8 cellular contexts compared by ENCODE assay signal in the genomic region with DNA sequence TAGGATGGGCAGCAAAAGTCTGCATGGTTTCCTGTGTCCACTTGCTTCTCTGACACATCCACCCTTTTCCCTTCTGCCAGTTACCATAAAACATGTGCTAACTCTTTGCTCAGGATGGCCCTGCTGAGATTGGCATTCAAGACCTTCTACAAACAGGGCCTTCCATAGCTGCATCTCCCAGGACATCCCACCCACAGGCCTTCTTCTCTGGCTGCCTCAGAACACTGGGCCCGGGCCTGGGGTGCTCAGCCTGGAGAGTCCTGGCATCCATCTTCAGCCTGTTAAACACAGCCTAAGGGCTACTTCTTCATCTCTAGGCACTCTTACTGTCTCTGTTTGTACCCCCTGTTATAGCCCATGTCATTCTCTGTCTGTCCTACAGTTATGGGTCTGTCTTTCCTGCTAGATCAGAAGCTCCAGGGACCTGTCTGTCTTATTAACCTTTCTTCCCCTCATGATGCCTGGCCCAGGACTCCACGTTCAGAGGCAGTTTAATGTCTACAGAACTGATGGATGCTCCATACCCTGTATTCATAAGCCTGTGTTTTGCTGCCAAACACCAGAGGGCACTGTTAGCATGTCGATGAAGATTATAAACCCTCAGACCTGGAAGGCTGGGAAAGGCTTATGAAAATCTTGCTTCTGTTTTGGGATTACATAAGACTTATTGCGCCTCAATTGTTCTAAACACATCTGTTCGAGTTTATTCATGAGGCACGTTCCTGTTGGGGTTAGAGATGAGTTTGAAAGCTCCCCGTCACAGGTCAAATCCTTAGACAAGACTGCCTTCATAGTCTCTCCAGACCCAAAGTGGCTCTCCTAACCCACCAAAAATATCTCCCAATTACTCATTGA. TPM values are rescaled to one million over a fixed set of nuclear protein-coding genes. Genes with fewer than 3 reads are reported as not detected.
DNase-seq lines count a peak whose midpoint lies in the region; ATAC-seq and TF ChIP-seq lines count a peak whose summit lies in the region.

No MANE protein-coding gene starts in this region.

- H3K9me3 ChIP-seq in MG63: no peaks in the 10 kb centered on the region
- no peaks in the 10 kb centered on the region for H3K9me3 ChIP-seq in mesodermal cell (ENCODE audit: control insufficient read depth, low read length)
- no peaks in the 10 kb centered on the region for H3K9me3 ChIP-seq in upper lobe of right lung

- H3K27ac ChIP-seq in mesodermal cell (ENCODE audit: low read depth, low read length, severe bottlenecking) (peak overlapping the region; percentile 81), upper lobe of right lung (no peak overlapping the region)

- peak; percentile 84 for TF ChIP-seq CTCF in epithelial cell of esophagus (IDR thresholded peaks at IDR 0.05; ENCODE audit: insufficient read depth, low read depth, low read length, missing control alignments)
- TF ChIP-seq CTCF in upper lobe of right lung (IDR thresholded peaks at IDR 0.05): peak; percentile 75

- intact Hi-C loops in upper lobe of right lung (cut with DNase I): no loop called here

- H3K4me1 ChIP-seq in mesodermal cell (ENCODE audit: control insufficient read depth, insufficient read depth, low read length, poor library complexity, severe bottlenecking) (peaks cover 17% of the 10 kb centered on the region), upper lobe of right lung (peaks cover 17% of the 10 kb centered on the region)

- 19 to 28% methylated on average over 3 of the region's 7 CpGs for WGBS in mesodermal cell (ENCODE audit: insufficient coverage in 2 of 2), 2 experiments

- DNase-seq in activated CD8-positive, alpha-beta memory T cell treated with anti-CD3 and anti-CD28 coated beads, Interleukin-2, amount 50 U/mL, for 4 hours: peak; percentile 19
- no peak for DNase-seq in activated CD8-positive, alpha-beta memory T cell treated with anti-CD3 and anti-CD28 coated beads for 24 hours
- peak; percentile 26 for DNase-seq in MG63
- DNase-seq in T1000 (lab: John Stamatoyannopoulos, UW): peak; percentile 29
- DNase-seq in epithelial cell of esophagus (ENCODE audit: low read depth): peak; percentile 78
- peak; percentile 37 for DNase-seq in upper lobe of right lung

- ATAC-seq in upper lobe of right lung (peak; percentile 90), GM18868 (IDR thresholded peaks at IDR 0.05; ENCODE audit: unreplicated experiment) (no peak)

- H3K36me3 ChIP-seq in MG63: no peaks in the 10 kb centered on the region
- H3K36me3 ChIP-seq in mesodermal cell (ENCODE audit: control insufficient read depth, insufficient read depth, low read length): no peaks in the 10 kb centered on the region
- H3K36me3 ChIP-seq in upper lobe of right lung: no peaks in the 10 kb centered on the region

- H3K4me3 ChIP-seq in MG63: no peak overlapping the region
- no peak overlapping the region for H3K4me3 ChIP-seq in epithelial cell of esophagus (ENCODE audit: low read length)
- no peak overlapping the region for H3K4me3 ChIP-seq in mesodermal cell (ENCODE audit: extremely low read depth, insufficient read depth, low read length, poor library complexity, severe bottlenecking)
- H3K4me3 ChIP-seq in upper lobe of right lung: no peak overlapping the region

- H3K27me3 ChIP-seq in MG63 (no peaks in the 10 kb centered on the region), upper lobe of right lung (no peaks in the 10 kb centered on the region)

RNA-seq across cellular contexts. Expression of a gene that starts 16.5 kb away (rescaled TPM):
- total RNA-seq in MG63 (2014; rRNA removed; shearing (Covaris generic); ENCODE audit: low replicate concordance): not detected in 2 replicates
- polyA plus RNA-seq in mesodermal cell (2013, experiment 1 of 2): 24.5 TPM
- 16.1 TPM for polyA plus RNA-seq in mesodermal cell (2013, experiment 2 of 2)
- total RNA-seq in upper lobe of right lung: 27.6 TPM

RNA-seq across cellular contexts. Expression of a gene that starts 17.9 kb away (rescaled TPM):
- 4.8 and 5.5 TPM in 2 replicates for total RNA-seq in MG63 (2014; rRNA removed; shearing (Covaris generic); ENCODE audit: low replicate concordance)
- polyA plus RNA-seq in mesodermal cell (2013, experiment 1 of 2): 10.6 TPM
- 12.2 TPM for polyA plus RNA-seq in mesodermal cell (2013, experiment 2 of 2)
- total RNA-seq in upper lobe of right lung: 6.8 TPM

RNA-seq across cellular contexts. Expression of a gene that starts 18.6 kb away (rescaled TPM):
- total RNA-seq in MG63 (2014; rRNA removed; shearing (Covaris generic); ENCODE audit: low replicate concordance): 33.8 and 41.0 TPM in 2 replicates
- polyA plus RNA-seq in mesodermal cell (2013, experiment 1 of 2): 77.0 TPM
- 66.7 TPM for polyA plus RNA-seq in mesodermal cell (2013, experiment 2 of 2)
- total RNA-seq in upper lobe of right lung: 71.4 TPM

RNA-seq across cellular contexts. Expression of a gene that starts 25.5 kb away (rescaled TPM):
- 0.99 TPM in 1 of 2 replicates, not detected in the other for total RNA-seq in MG63 (2014; rRNA removed; shearing (Covaris generic); ENCODE audit: low replicate concordance)
- 12.7 TPM for polyA plus RNA-seq in mesodermal cell (2013, experiment 1 of 2)
- 15.9 TPM for polyA plus RNA-seq in mesodermal cell (2013, experiment 2 of 2)
- 88.9 TPM for total RNA-seq in upper lobe of right lung

RNA-seq across cellular contexts. Expression of a gene that starts 27.0 kb away (rescaled TPM):
- total RNA-seq in MG63 (2014; rRNA removed; shearing (Covaris generic); ENCODE audit: low replicate concordance): 8.1 and 15.5 TPM in 2 replicates
- polyA plus RNA-seq in mesodermal cell (2013, experiment 1 of 2): 128 TPM
- polyA plus RNA-seq in mesodermal cell (2013, experiment 2 of 2): 101 TPM
- 94.6 TPM for total RNA-seq in upper lobe of right lung

Comparison
In these comparisons a context has a peak if more than half of its experiments do, and no peak if none do; other contexts are left out.
1. RNA of a gene that starts 16.5 kb away (total RNA-seq): 27.6 TPM in upper lobe of right lung (single experiment); not detected in MG63; every median in the first group is over 10 times any median in the second.